2 cellular contexts compared by ENCODE assay signal in genomic region chr2:222670191-222671038, GRCh38.
TF ChIP-seq lines count a peak whose summit lies in the region.

No MANE protein-coding gene starts in this region.

TF ChIP-seq in HEK293, 187 proteins besides CTCF, POLR2A, EP300 and RAD21:
- no peak for TF ChIP-seq ZNF48 (tag by site-specific recombination; IDR thresholded peaks at IDR 0.05)
- TF ChIP-seq ZNF175 (tag by site-specific recombination; IDR thresholded peaks at IDR 0.05) = no peak
- peak; percentile 36; the same call in 1 of the 2 replicates for TF ChIP-seq ZNF623 (tag by site-specific recombination; IDR thresholded peaks at IDR 0.05)
TF ChIP-seq in HEK293: peak in this region for 1.

TF ChIP-seq in H1, 55 proteins besides CTCF, POLR2A, EP300 and RAD21:
- TF ChIP-seq GABPA (IDR thresholded peaks at IDR 0.05; ENCODE audit: borderline replicate concordance, insufficient read depth, low read length) (no peak), HDAC6 (IDR thresholded peaks at IDR 0.05; ENCODE audit: low read depth, low read length) (no peak), RXRA (IDR thresholded peaks at IDR 0.05; ENCODE audit: insufficient read depth, low read depth, low read length) (no peak), TEAD4 (IDR thresholded peaks at IDR 0.05; ENCODE audit: low read depth, low read length) (no peak), CHD2 (IDR thresholded peaks at IDR 0.05; ENCODE audit: low read length) (no peak), SP4 (IDR thresholded peaks at IDR 0.05; ENCODE audit: low read length) (no peak), KDM4A (IDR thresholded peaks at IDR 0.05; ENCODE audit: low read depth, low read length, severe bottlenecking) (no peak), RBBP5 (IDR thresholded peaks at IDR 0.05; ENCODE audit: borderline replicate concordance, low read depth, low read length) (no peak), TBP (IDR thresholded peaks at IDR 0.05; ENCODE audit: low read depth, low read length) (no peak), POU5F1 (IDR thresholded peaks at IDR 0.05; ENCODE audit: low read depth, low read length) (no peak), CBX5 (IDR thresholded peaks at IDR 0.05; ENCODE audit: low read depth, low read length) (no peak), TAF7 (optimal IDR thresholded peaks at IDR 0.05; ENCODE audit: borderline replicate concordance, low read depth, low read length) (no peak)
